16 cellular contexts compared by ENCODE assay signal in genomic region chr22:47307326-47307725, GRCh38.
A peak's percentile ranks its signal among the peaks of the same experiment; 100 is the strongest.
DNase-seq lines count a peak whose midpoint lies in the region; ATAC-seq and TF ChIP-seq lines count a peak whose summit lies in the region.
"Had no signal": no experiment of that assay in that cellular context is flagged by ENCODE, and none has a peak within 500 bp of the region (broad histone marks: within the 10 kb centered on the region; RNA-seq: fewer than 3 reads in every experiment).

No MANE protein-coding gene starts in this region.

- H3K9me2 ChIP-seq in GM23248 (ENCODE audit: insufficient read depth), result no peaks in the 10 kb centered on the region

- no peaks in the 10 kb centered on the region for H4K20me1 ChIP-seq in GM23248 (ENCODE audit: insufficient read depth)

- no peaks in the 10 kb centered on the region for H3F3A ChIP-seq in GM23248 (ENCODE audit: insufficient read depth)

- H3K27me3 ChIP-seq in GM23248 (replicated peaks; ENCODE audit: insufficient read depth), result peaks cover 6% of the 10 kb centered on the region; the same call in 1 of the 2 replicates
- H3K27me3 ChIP-seq in SJSA1 (replicated peaks), result no peaks in the 10 kb centered on the region
- H3K27me3 ChIP-seq: adrenal gland, thyroid gland had no signal

- WGBS in GM23248 (ENCODE audit: low coverage in 1 of 2, low lambda C conversion rate in 2 of 2, missing lambda C conversion rate in 2 of 2), 2 experiments, result 75 to 78% methylated on average over 5 of the region's 5 CpGs

- ATAC-seq in GM21737 (IDR thresholded peaks at IDR 0.05; ENCODE audit: unreplicated experiment) (no peak), WTC11 (no peak)
- ATAC-seq: naive thymus-derived CD8-positive, alpha-beta T cell had no signal

- no peak overlapping the region for H3K4me2 ChIP-seq in GM23248 (ENCODE audit: unreplicated experiment)

- H3K4me1 Mint-ChIP-seq in immature natural killer cell (no peaks in the 10 kb centered on the region), WTC11 (no peaks in the 10 kb centered on the region)

- DNase-seq in AG08396 (ENCODE audit: low spot score) (peak; percentile 48), GM23248 (peak; percentile 64), SJSA1 (ENCODE audit: low read depth in 1 of 2, low spot score in 2 of 2) (peak; percentile 21 to 45), fibroblast of villous mesenchyme (ENCODE audit: low read depth) (peak; percentile 38), HEK293T (ENCODE audit: extremely low spot score) (no peak), immature natural killer cell (no peak), WTC11 (ENCODE audit: low spot score) (no peak)
- DNase-seq: activated T-cell treated with anti-CD3 and anti-CD28 coated beads, Interleukin-2, amount 50 U/mL, for 1 hour; NCI-H1417; NCI-H510A; thyroid gland had no signal

- H3K27ac Mint-ChIP-seq in immature natural killer cell, result no peak overlapping the region
- H3K27ac Mint-ChIP-seq in WTC11, result no peak overlapping the region
- H3K27ac Mint-ChIP-seq: naive thymus-derived CD8-positive, alpha-beta T cell had no signal

- no peak overlapping the region for H3K9ac ChIP-seq in GM23248

- CTCF ChIA-PET in HEK293T (lab: Yijun Ruan, JAX) (no interaction called here), WTC11 (lab: Charles Lee) (interaction anchor here (1.7 kb wide), 1 partner anchor 94 kb away, joined by 4 read pairs; no protein-coding TSS in a partner anchor)

- H3K79me2 ChIP-seq in GM23248 (ENCODE audit: insufficient read depth), result no peaks in the 10 kb centered on the region

- H3K4me3 Mint-ChIP-seq in immature natural killer cell (no peak overlapping the region), WTC11 (no peak overlapping the region)
- H3K4me3 Mint-ChIP-seq: naive thymus-derived CD8-positive, alpha-beta T cell had no signal

- H3K36me3 ChIP-seq in GM23248 (ENCODE audit: low read depth), result no peaks in the 10 kb centered on the region
- no peaks in the 10 kb centered on the region for H3K36me3 ChIP-seq in SJSA1
- H3K36me3 ChIP-seq: adrenal gland, thyroid gland had no signal

- H3K36me3 Mint-ChIP-seq in immature natural killer cell, result no peaks in the 10 kb centered on the region
- no peaks in the 10 kb centered on the region; the same call in 1 of the 2 replicates for H3K36me3 Mint-ChIP-seq in WTC11
- H3K36me3 Mint-ChIP-seq: naive thymus-derived CD8-positive, alpha-beta T cell had no signal

- TF ChIP-seq CTCF in fibroblast of villous mesenchyme (IDR thresholded peaks at IDR 0.05; ENCODE audit: insufficient read depth, low read depth, low read length) (no peak), WTC11 (IDR thresholded peaks at IDR 0.05) (no peak)

- POLR2A ChIA-PET in HEK293T (lab: Yijun Ruan, JAX) (no interaction called here), WTC11 (lab: Charles Lee) (no interaction called here)

- no peaks in the 10 kb centered on the region for H3K9me3 ChIP-seq in GM23248 (ENCODE audit: low read depth)
- 0 out of 2 replicates have a peak, but pooled peaks cover 3% of the 10 kb centered on the region for H3K9me3 ChIP-seq in SJSA1 (replicated peaks)
- H3K9me3 ChIP-seq: adrenal gland, thyroid gland had no signal

- H3K9me3 Mint-ChIP-seq in immature natural killer cell, result no peaks in the 10 kb centered on the region
- peaks cover 19% of the 10 kb centered on the region for H3K9me3 Mint-ChIP-seq in WTC11

- H3K27ac ChIP-seq in GM23248 (no peak overlapping the region), SJSA1 (no peak overlapping the region)
- H3K27ac ChIP-seq: adrenal gland, C4-2B, epithelial cell of prostate, thyroid gland had no signal

- H3K4me3 ChIP-seq in GM23248 (no peak overlapping the region), SJSA1 (no peak overlapping the region), fibroblast of villous mesenchyme (ENCODE audit: low read depth, low read length) (no peak overlapping the region)
- H3K4me3 ChIP-seq: adrenal gland, thyroid gland had no signal

- H3K4me1 ChIP-seq in GM23248 (ENCODE audit: insufficient read depth) (no peaks in the 10 kb centered on the region), SJSA1 (replicated peaks) (peaks cover 18% of the 10 kb centered on the region)
- H3K4me1 ChIP-seq: adrenal gland, thyroid gland had no signal

- peaks cover 2 to 6% (median 3%) of the 10 kb centered on the region in 3 donors for H3K27me3 Mint-ChIP-seq in immature natural killer cell (ENCODE audit: low read depth in 3 of 3)
- H3K27me3 Mint-ChIP-seq in WTC11 (ENCODE audit: low read depth), result peaks cover 6% of the 10 kb centered on the region; the same call in 1 of the 2 replicates

- in situ Hi-C loops in GM23248 (cut with MboI), result no loop called here

- H2AFZ ChIP-seq in GM23248, result no peak overlapping the region

TF ChIP-seq in HEK293T, 16 proteins besides CTCF, POLR2A, EP300 and RAD21:
- no peak for TF ChIP-seq FOXK2 (IDR thresholded peaks at IDR 0.05)
- no peak for TF ChIP-seq NFRKB (IDR thresholded peaks at IDR 0.05)
- no peak for TF ChIP-seq SP1 (IDR thresholded peaks at IDR 0.05)
- TF ChIP-seq HDGF (IDR thresholded peaks at IDR 0.05; ENCODE audit: borderline replicate concordance), result no peak
- no peak for TF ChIP-seq SUZ12 (IDR thresholded peaks at IDR 0.05)
- no peak for TF ChIP-seq L3MBTL2 (conservative IDR thresholded peaks at IDR 0.05)
- no peak for TF ChIP-seq FOXA1 (IDR thresholded peaks at IDR 0.05)
- no peak for TF ChIP-seq FOXM1 (IDR thresholded peaks at IDR 0.05; ENCODE audit: borderline replicate concordance)
- TF ChIP-seq, protein P1, sequence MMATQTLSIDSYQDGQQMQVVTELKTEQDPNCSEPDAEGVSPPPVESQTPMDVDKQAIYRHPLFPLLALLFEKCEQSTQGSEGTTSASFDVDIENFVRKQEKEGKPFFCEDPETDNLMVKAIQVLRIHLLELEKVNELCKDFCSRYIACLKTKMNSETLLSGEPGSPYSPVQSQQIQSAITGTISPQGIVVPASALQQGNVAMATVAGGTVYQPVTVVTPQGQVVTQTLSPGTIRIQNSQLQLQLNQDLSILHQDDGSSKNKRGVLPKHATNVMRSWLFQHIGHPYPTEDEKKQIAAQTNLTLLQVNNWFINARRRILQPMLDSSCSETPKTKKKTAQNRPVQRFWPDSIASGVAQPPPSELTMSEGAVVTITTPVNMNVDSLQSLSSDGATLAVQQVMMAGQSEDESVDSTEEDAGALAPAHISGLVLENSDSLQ (IDR thresholded peaks at IDR 0.05), result no peak
- TF ChIP-seq ARNT (IDR thresholded peaks at IDR 0.05), result no peak
- no peak for TF ChIP-seq LEF1 (IDR thresholded peaks at IDR 0.05; ENCODE audit: borderline replicate concordance)
- no peak for TF ChIP-seq BHLHE40 (IDR thresholded peaks at IDR 0.05; ENCODE audit: borderline replicate concordance)
- no peak for TF ChIP-seq CTBP1 (IDR thresholded peaks at IDR 0.05; ENCODE audit: borderline replicate concordance)
- no peak for TF ChIP-seq ZNF384 (IDR thresholded peaks at IDR 0.05)
- TF ChIP-seq TARDBP (IDR thresholded peaks at IDR 0.05), result no peak
- no peak for TF ChIP-seq ELF4 (IDR thresholded peaks at IDR 0.05)

TF ChIP-seq in WTC11, 78 proteins besides CTCF, POLR2A, EP300 and RAD21:
- TF ChIP-seq RORB (CRISPR knock-in tag; IDR thresholded peaks at IDR 0.05) (no peak), FOXK1 (CRISPR knock-in tag; IDR thresholded peaks at IDR 0.05) (no peak), EMX1 (CRISPR knock-in tag; IDR thresholded peaks at IDR 0.05) (no peak), ZNF232 (CRISPR knock-in tag; IDR thresholded peaks at IDR 0.05) (no peak), MXD4 (CRISPR knock-in tag; IDR thresholded peaks at IDR 0.05; ENCODE audit: borderline replicate concordance) (no peak)
- TF ChIP-seq, protein P2, sequence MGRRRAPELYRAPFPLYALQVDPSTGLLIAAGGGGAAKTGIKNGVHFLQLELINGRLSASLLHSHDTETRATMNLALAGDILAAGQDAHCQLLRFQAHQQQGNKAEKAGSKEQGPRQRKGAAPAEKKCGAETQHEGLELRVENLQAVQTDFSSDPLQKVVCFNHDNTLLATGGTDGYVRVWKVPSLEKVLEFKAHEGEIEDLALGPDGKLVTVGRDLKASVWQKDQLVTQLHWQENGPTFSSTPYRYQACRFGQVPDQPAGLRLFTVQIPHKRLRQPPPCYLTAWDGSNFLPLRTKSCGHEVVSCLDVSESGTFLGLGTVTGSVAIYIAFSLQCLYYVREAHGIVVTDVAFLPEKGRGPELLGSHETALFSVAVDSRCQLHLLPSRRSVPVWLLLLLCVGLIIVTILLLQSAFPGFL (CRISPR knock-in tag; IDR thresholded peaks at IDR 0.05; ENCODE audit: borderline replicate concordance), result no peak

Comparison
In these comparisons a context has a peak if more than half of its experiments do, and no peak if none do; other contexts are left out.
1. DNase-seq: peak in AG08396 (single experiment), GM23248 (single experiment), SJSA1 (2 of 2) and fibroblast of villous mesenchyme (single experiment); none in HEK293T (single experiment), immature natural killer cell (0 of 3) and WTC11 (single experiment).